Comparison of ENCODE assay signal across 9 cellular contexts in genomic region chr1:66374148-66374547, GRCh38.
A peak's percentile ranks its signal among the peaks of the same experiment; 100 is the strongest.
DNase-seq lines count a peak whose midpoint lies in the region; ATAC-seq and TF ChIP-seq lines count a peak whose summit lies in the region.
"Had no signal": no experiment of that assay in that cellular context is flagged by ENCODE, and none has a peak within 500 bp of the region (broad histone marks: within the 10 kb centered on the region; RNA-seq: fewer than 3 reads in every experiment).

No MANE protein-coding gene starts in this region.

- TF ChIP-seq CTCF in fibroblast of pulmonary artery (IDR thresholded peaks at IDR 0.05; ENCODE audit: low read length, missing control alignments), result no peak

- H3K4me3 ChIP-seq in fibroblast of pulmonary artery (replicated peaks; ENCODE audit: low read depth, low read length), result no peak overlapping the region

- DNase-seq in ELR (ENCODE audit: low read depth) (peak; percentile 29), fibroblast of pulmonary artery (ENCODE audit: low read depth) (peak; percentile 33), cerebellum (ENCODE audit: low spot score) (no peak), DMS79 (lab: John Stamatoyannopoulos, UW) (no peak), anterior cingulate cortex (lab: John Stamatoyannopoulos, UW) (no peak), NCI-H446 treated with DMSO at 0.1 percent for 48 hours (lab: John Stamatoyannopoulos, UW) (no peak)
- DNase-seq: kidney had no signal

- ATAC-seq in GM21447 (IDR thresholded peaks at IDR 0.05; ENCODE audit: unreplicated experiment) (peak; percentile 30), HG03558 (IDR thresholded peaks at IDR 0.05; ENCODE audit: extremely low read depth, unreplicated experiment) (peak; percentile 29)

Comparison
In these comparisons a context has a peak if more than half of its experiments do, and no peak if none do; other contexts are left out.
1. DNase-seq: peak in ELR (single experiment) and fibroblast of pulmonary artery (single experiment); none in cerebellum (single experiment), DMS79 (single experiment), anterior cingulate cortex (0 of 58) and NCI-H446 treated with DMSO at 0.1 percent for 48 hours (single experiment).